9 cellular contexts compared by ENCODE assay signal in the genomic region with DNA sequence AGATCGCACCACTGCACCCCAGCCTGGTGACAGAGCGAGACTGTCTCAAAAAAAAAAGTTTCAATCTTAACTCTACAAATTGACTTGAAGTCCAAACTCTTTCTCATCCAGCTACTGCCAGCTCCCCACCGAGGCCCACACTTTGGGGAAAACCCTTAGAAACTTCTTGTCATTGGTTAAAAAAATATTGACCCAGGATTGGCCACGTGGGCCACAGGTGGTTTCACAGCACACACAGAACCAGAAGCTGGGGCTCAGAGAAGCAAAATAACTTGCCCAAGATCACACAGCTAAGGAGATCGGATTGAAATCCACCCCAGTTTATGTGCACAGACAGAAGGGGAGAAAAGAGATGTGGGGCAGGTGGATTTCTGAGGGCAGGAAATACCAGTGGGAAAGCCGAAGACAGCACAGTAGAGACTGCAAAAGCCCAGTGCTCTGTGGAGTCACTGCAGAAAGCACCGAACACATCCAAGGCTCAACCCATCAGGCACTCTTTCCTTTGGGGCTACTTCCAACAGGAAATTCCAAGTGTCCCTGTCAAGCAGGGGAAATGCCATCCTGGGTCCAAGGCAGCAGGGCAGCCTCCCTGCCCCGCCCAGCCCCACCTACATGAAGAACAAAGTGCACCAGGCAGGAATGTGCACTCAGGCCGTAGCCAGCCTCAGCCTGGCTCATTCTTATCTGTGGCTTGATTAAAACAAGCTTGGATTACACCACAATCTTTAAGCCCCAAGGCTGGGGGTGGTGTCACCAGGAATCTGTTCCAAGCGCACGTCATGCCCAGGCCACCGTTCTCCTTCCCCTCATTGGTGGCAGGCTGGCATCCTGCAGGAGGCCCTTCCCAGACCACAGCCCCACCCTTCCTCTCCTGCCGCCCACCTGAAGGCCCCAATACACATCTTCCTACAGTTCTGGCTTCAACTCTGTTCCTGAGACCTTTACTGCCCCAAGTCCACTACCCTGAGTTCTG.
DNase-seq lines count a peak whose midpoint lies in the region; ATAC-seq and TF ChIP-seq lines count a peak whose summit lies in the region.
"Had no signal": no experiment of that assay in that cellular context is flagged by ENCODE, and none has a peak within 500 bp of the region (broad histone marks: within the 10 kb centered on the region; RNA-seq: fewer than 3 reads in every experiment).

No MANE protein-coding gene starts in this region.

- CTCF ChIA-PET in SK-N-SH (lab: Yijun Ruan, JAX): interaction anchor here (1.0 to 1.8 kb wide), 5 partner anchors 9 to 91 kb away, joined by 3 to 7 read pairs (median 5); no protein-coding TSS in a partner anchor

- H3K4me2 ChIP-seq in SK-N-SH: peak overlapping the region; percentile 40; the same call in 1 of the 2 replicates

- H3K27me3 ChIP-seq in SK-N-SH (ENCODE audit: insufficient read depth): no peaks in the 10 kb centered on the region

- POLR2A ChIA-PET in SK-N-SH (lab: Yijun Ruan, JAX): interaction anchor here (0.6 kb wide), 1 partner anchor 126 kb away, joined by 4 read pairs; no protein-coding TSS in a partner anchor

- H3K9ac ChIP-seq in SK-N-SH: no peak overlapping the region

- no peaks in the 10 kb centered on the region for H3K36me3 ChIP-seq in SK-N-SH (replicated peaks in 1 of 2; ENCODE audit: control insufficient read depth in 1 of 2, insufficient read depth in 2 of 2, low read length in 1 of 2)

- H4K20me1 ChIP-seq in SK-N-SH (ENCODE audit: insufficient read depth): no peaks in the 10 kb centered on the region

- peak overlapping the region; percentile 36 to 86; a peak in 3 of 4 replicates for H3K27ac ChIP-seq in SK-N-SH (ENCODE audit: low read depth in 2 of 2, low read length in 1 of 2)
- peak overlapping the region in 13 of 21 experiments; percentile 17 to 87 (median 60) for H3K27ac ChIP-seq in skin epidermis

- TF ChIP-seq RAD21 in SK-N-SH (IDR thresholded peaks at IDR 0.05; ENCODE audit: low read length): no peak

- no peak overlapping the region for H2AFZ ChIP-seq in SK-N-SH (ENCODE audit: low read depth)

- H3K4me3 ChIP-seq in GM12865 (ENCODE audit: low read depth, low read length): no peak overlapping the region
- H3K4me3 ChIP-seq in SK-N-SH (ENCODE audit: low read depth in 2 of 2, low read length in 1 of 2): no peak overlapping the region
- H3K4me3 ChIP-seq in fibroblast of the aortic adventitia (ENCODE audit: low read depth, low read length): no peak overlapping the region
- H3K4me3 ChIP-seq in skin epidermis: no peak overlapping the region
- H3K4me3 ChIP-seq: K562 had no signal

- H3K9me3 ChIP-seq in SK-N-SH: no peaks in the 10 kb centered on the region

- ATAC-seq in HG02970 (IDR thresholded peaks at IDR 0.05; ENCODE audit: low FRiP score, unreplicated experiment) (no peak), GM18520 (IDR thresholded peaks at IDR 0.05; ENCODE audit: unreplicated experiment) (no peak)
- ATAC-seq: K562 had no signal

- peak; percentile 44 to 46; a peak in 1 of 4 replicates for TF ChIP-seq EP300 in SK-N-SH (IDR thresholded peaks at IDR 0.05; ENCODE audit: borderline replicate concordance in 1 of 2, low read depth in 1 of 2, low read length in 1 of 2)

- H3F3A ChIP-seq in SK-N-SH (replicated peaks; ENCODE audit: insufficient read depth): no peaks in the 10 kb centered on the region

- H3K79me2 ChIP-seq in SK-N-SH (ENCODE audit: insufficient read depth): 0 out of 2 replicates have a peak, but pooled peaks cover 4% of the 10 kb centered on the region

- H3K4me1 ChIP-seq in SK-N-SH (ENCODE audit: control insufficient read depth in 1 of 2, insufficient read depth in 2 of 2, low read depth in 1 of 2, low read length in 1 of 2): peaks cover 15 to 76% of the 10 kb centered on the region in 2 experiments

- 68% methylated on average over 10 of the region's 13 CpGs for WGBS in SK-N-SH (ENCODE audit: low lambda C conversion rate)

- DNase-seq in GM12865 (ENCODE audit: low read depth) (peak; percentile 40), SK-N-SH (peak; percentile 81), fibroblast of the aortic adventitia (ENCODE audit: low read depth) (peak; percentile 94), OCI-M2 (lab: John Stamatoyannopoulos, UW; ENCODE audit: unreplicated experiment) (no peak)
- DNase-seq in stimulated activated CD4-positive, alpha-beta T cell treated with anti-CD3 and anti-CD28 coated beads, Interleukin-2, amount 100 ng/mL, for 48 hours: no peak

- no peak for TF ChIP-seq CTCF in GM12865 (IDR thresholded peaks at IDR 0.05; ENCODE audit: insufficient read depth, low read depth, low read length, missing control alignments)
- no peak for TF ChIP-seq CTCF in SK-N-SH (IDR thresholded peaks at IDR 0.05)
- TF ChIP-seq CTCF in fibroblast of the aortic adventitia (IDR thresholded peaks at IDR 0.05; ENCODE audit: insufficient read depth, low read length): no peak

- H3K9me2 ChIP-seq in SK-N-SH: no peaks in the 10 kb centered on the region

TF ChIP-seq in SK-N-SH, 30 proteins besides CTCF, POLR2A, EP300 and RAD21:
- peak; percentile 88 for TF ChIP-seq GATA2 (CRISPR knock-in tag; IDR thresholded peaks at IDR 0.05)
- no peak for TF ChIP-seq ELF1 (IDR thresholded peaks at IDR 0.05)
- peak; percentile 70 for TF ChIP-seq TCF12 (IDR thresholded peaks at IDR 0.05)
- TF ChIP-seq NFIC (IDR thresholded peaks at IDR 0.05; ENCODE audit: borderline replicate concordance): peak; percentile 47
- 0 out of 2 replicates have a peak, but pooled peaks have one; percentile 25 for TF ChIP-seq TEAD4 (IDR thresholded peaks at IDR 0.05; ENCODE audit: borderline replicate concordance, insufficient read depth)
- 0 out of 2 replicates have a peak, but pooled peaks have one; percentile 15 for TF ChIP-seq POLR2AphosphoS5 (IDR thresholded peaks at IDR 0.05; ENCODE audit: low read depth, low read length)
- peak; percentile 97 for TF ChIP-seq RCOR1 (IDR thresholded peaks at IDR 0.05; ENCODE audit: low read length)
- TF ChIP-seq, protein P1, sequence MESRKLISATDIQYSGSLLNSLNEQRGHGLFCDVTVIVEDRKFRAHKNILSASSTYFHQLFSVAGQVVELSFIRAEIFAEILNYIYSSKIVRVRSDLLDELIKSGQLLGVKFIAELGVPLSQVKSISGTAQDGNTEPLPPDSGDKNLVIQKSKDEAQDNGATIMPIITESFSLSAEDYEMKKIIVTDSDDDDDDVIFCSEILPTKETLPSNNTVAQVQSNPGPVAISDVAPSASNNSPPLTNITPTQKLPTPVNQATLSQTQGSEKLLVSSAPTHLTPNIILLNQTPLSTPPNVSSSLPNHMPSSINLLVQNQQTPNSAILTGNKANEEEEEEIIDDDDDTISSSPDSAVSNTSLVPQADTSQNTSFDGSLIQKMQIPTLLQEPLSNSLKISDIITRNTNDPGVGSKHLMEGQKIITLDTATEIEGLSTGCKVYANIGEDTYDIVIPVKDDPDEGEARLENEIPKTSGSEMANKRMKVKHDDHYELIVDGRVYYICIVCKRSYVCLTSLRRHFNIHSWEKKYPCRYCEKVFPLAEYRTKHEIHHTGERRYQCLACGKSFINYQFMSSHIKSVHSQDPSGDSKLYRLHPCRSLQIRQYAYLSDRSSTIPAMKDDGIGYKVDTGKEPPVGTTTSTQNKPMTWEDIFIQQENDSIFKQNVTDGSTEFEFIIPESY (IDR thresholded peaks at IDR 0.05; ENCODE audit: borderline replicate concordance, low read depth): no peak
- TF ChIP-seq, protein P2, sequence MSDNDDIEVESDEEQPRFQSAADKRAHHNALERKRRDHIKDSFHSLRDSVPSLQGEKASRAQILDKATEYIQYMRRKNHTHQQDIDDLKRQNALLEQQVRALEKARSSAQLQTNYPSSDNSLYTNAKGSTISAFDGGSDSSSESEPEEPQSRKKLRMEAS (IDR thresholded peaks at IDR 0.05; ENCODE audit: low read depth): no peak
- TF ChIP-seq CHD2 (IDR thresholded peaks at IDR 0.05; ENCODE audit: low read length, partially characterized antibody): peak; percentile 33
- TF ChIP-seq MXI1 (IDR thresholded peaks at IDR 0.05; ENCODE audit: low read depth, low read length): 0 out of 2 replicates have a peak, but pooled peaks have one; percentile 13

Comparison
In these comparisons a context has a peak if more than half of its experiments do, and no peak if none do; other contexts are left out.
1. DNase-seq: peak in GM12865 (single experiment), SK-N-SH (single experiment) and fibroblast of the aortic adventitia (single experiment); none in stimulated activated CD4-positive, alpha-beta T cell treated with anti-CD3 and anti-CD28 coated beads, Interleukin-2, amount 100 ng/mL, for 48 hours (0 of 2) and OCI-M2 (single experiment).